9 cellular contexts compared by ENCODE assay signal in the genomic region with DNA sequence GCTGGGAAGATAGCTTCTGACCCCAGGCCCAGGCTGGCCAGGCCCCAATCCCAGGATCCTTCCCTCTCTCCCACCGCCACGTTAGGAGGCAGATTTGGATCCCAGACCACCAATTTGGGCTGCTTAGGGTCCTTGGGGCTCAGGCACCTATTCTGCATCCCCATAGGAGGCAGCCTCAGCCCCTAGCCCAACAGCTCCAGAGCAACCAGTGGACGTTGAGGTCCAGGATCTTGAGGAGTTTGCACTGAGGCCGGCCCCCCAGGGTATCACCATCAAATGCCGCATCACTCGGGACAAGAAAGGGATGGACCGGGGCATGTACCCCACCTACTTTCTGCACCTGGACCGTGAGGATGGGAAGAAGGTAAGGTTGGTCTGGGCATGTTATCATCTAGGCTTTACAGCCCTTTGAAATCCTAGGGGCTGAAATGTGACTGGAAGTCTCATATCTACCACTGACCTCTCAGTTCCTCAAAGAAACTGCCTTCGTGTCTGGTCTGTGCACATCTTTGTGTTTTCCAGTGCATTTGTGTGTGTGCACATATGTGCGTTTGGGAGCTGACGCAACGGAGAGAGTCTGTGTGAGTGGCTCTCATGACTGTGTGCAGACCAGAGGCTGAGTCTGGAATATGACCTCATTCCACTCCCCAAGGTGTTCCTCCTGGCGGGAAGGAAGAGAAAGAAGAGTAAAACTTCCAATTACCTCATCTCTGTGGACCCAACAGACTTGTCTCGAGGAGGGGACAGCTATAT.
"Had no signal": no experiment of that assay in that cellular context is flagged by ENCODE, and none has a peak within 500 bp of the region (broad histone marks: within the 10 kb centered on the region; RNA-seq: fewer than 3 reads in every experiment).

No MANE protein-coding gene starts in this region.

- H3K9me3 ChIP-seq: body of pancreas, ovary, transverse colon had no signal

- H3K27me3 ChIP-seq: body of pancreas, ovary, transverse colon had no signal

- H3K4me3 ChIP-seq: body of pancreas, ovary, transverse colon had no signal

- H3K27ac ChIP-seq: body of pancreas, ovary, transverse colon had no signal

- H3K4me1 ChIP-seq: body of pancreas had no signal

- H3K36me3 ChIP-seq: ovary, transverse colon had no signal

- DNase-seq: activated T-cell treated with anti-CD3 and anti-CD28 coated beads, Interleukin-2, amount 50 U/mL, for 24 hours; amygdala; body of pancreas; central memory CD4-positive, alpha-beta T cell; effector CD8-positive, alpha-beta T cell; foreskin melanocyte; ovary; stimulated activated naive B cell treated with anti-CD40 and anti-IgM and Interleukin-4, amounts not matched to agents 10 μg/mL and 1 μg/mL and 100 μg/mL, for 72 hours; transverse colon had no signal
